9 cellular contexts compared by ENCODE assay signal in genomic region chr1:108016451-108016920, GRCh38. TPM values are rescaled to one million over a fixed set of nuclear protein-coding genes. Genes with fewer than 3 reads are reported as not detected.
DNase-seq lines count a peak whose midpoint lies in the region; ATAC-seq, FAIRE-seq and TF ChIP-seq lines count a peak whose summit lies in the region.
"Had no signal": no experiment of that assay in that cellular context is flagged by ENCODE, and none has a peak within 500 bp of the region (broad histone marks: within the 10 kb centered on the region; RNA-seq: fewer than 3 reads in every experiment).

No MANE protein-coding gene starts in this region.

- no peak for TF ChIP-seq RAD21 in HepG2 (CRISPR knock-in tag; IDR thresholded peaks at IDR 0.05)

- peaks cover 11% of the 10 kb centered on the region for H3K27me3 ChIP-seq in adrenal gland
- H3K27me3 ChIP-seq in HepG2 (ENCODE audit: control insufficient read depth in 1 of 2, insufficient read depth in 2 of 2, low read length in 2 of 2) = no peaks in the 10 kb centered on the region
- H3K27me3 ChIP-seq in pancreas = no peaks in the 10 kb centered on the region
- H3K27me3 ChIP-seq: Peyer's patch had no signal

- H3K4me3 ChIP-seq in adrenal gland (no peak overlapping the region), HepG2 (replicated peaks in 1 of 3; ENCODE audit: insufficient read depth in 1 of 3, low read depth in 2 of 3, low read length in 3 of 3) (no peak overlapping the region), coronary artery (no peak overlapping the region), pancreas (no peak overlapping the region)
- H3K4me3 ChIP-seq: Peyer's patch had no signal

- H3K4me2 ChIP-seq in HepG2 (ENCODE audit: low read depth, low read length) = no peak overlapping the region

- TF ChIP-seq POLR2A in adrenal gland (IDR thresholded peaks at IDR 0.05) (no peak), HepG2 (IDR thresholded peaks at IDR 0.05; ENCODE audit: insufficient read depth in 1 of 2, low read depth in 2 of 2, low read length in 2 of 2) (no peak)

- H4K20me1 ChIP-seq in HepG2 (ENCODE audit: insufficient read depth, low read length) = no peaks in the 10 kb centered on the region

- ATAC-seq in HepG2 = no peak
- no peak for ATAC-seq in pancreas

- no TSS peak for BruUV-seq in HepG2 (replicated peaks; lab: Mats Ljungman, UMichigan)

- CTCF ChIA-PET in HepG2 (lab: Yijun Ruan, JAX; ENCODE audit: low intra/inter-chr PET ratio, low total read pairs) = no interaction called here

- WGBS in adrenal gland, 4 donors = 13 to 53% (median 28%) methylated on average over 4 of the region's 4 CpGs
- WGBS in HepG2 (ENCODE audit: low lambda C conversion rate) = 9% methylated on average over 4 of the region's 4 CpGs
- 14 to 20% methylated on average over 4 of the region's 4 CpGs for WGBS in pancreas, 2 donors

- H3K9me3 ChIP-seq in adrenal gland (replicated peaks in 1 of 3) (no peaks in the 10 kb centered on the region), HepG2 (ENCODE audit: low read length) (no peaks in the 10 kb centered on the region), pancreas (no peaks in the 10 kb centered on the region)
- H3K9me3 ChIP-seq: Peyer's patch had no signal

- TF ChIP-seq EP300 in HepG2 (IDR thresholded peaks at IDR 0.05; ENCODE audit: low read depth in 2 of 2, low read length in 2 of 2) = no peak
- no peak for TF ChIP-seq EP300 in HepG2 (CRISPR knock-in tag; IDR thresholded peaks at IDR 0.05; ENCODE audit: borderline replicate concordance)

- POLR2A ChIA-PET in HepG2 (lab: Yijun Ruan, JAX) = no interaction called here

- in situ Hi-C loops in HepG2 (cut with HindIII; ENCODE audit: extremely low pct_ligation_motif_present, low pct_unique_long_range_greater_than_20kb) = no loop called here

- TF ChIP-seq CTCF in adrenal gland (IDR thresholded peaks at IDR 0.05) (no peak), HepG2 (CRISPR knock-in tag; IDR thresholded peaks at IDR 0.05) (no peak), coronary artery (IDR thresholded peaks at IDR 0.05) (no peak), pancreas (IDR thresholded peaks at IDR 0.05) (no peak)

- H3K79me2 ChIP-seq in HepG2 (ENCODE audit: insufficient read depth, low read length) = no peaks in the 10 kb centered on the region

- no peaks in the 10 kb centered on the region for H3K36me3 ChIP-seq in adrenal gland (replicated peaks in 1 of 2)
- no peaks in the 10 kb centered on the region for H3K36me3 ChIP-seq in HepG2 (replicated peaks in 1 of 2; ENCODE audit: control insufficient read depth in 1 of 2, insufficient read depth in 2 of 2, low read length in 2 of 2)
- no peaks in the 10 kb centered on the region for H3K36me3 ChIP-seq in pancreas
- H3K36me3 ChIP-seq: Peyer's patch had no signal

- H3K27ac ChIP-seq in adrenal gland (no peak overlapping the region), HepG2 (ENCODE audit: extremely low read length, insufficient read depth, low read length) (no peak overlapping the region), coronary artery (no peak overlapping the region), pancreas (no peak overlapping the region)
- H3K27ac ChIP-seq: Peyer's patch had no signal

- no peak overlapping the region for H2AFZ ChIP-seq in HepG2 (ENCODE audit: low read length)

- FAIRE-seq in HepG2 (lab: Jason Lieb, UNC) (no peak), pancreas (lab: Jason Lieb, UNC) (no peak)

- H3K4me1 ChIP-seq in adrenal gland (replicated peaks in 1 of 2) (peaks cover 0 to 7% of the 10 kb centered on the region in 2 donors), HepG2 (ENCODE audit: insufficient read depth, low read length) (no peaks in the 10 kb centered on the region), pancreas (no peaks in the 10 kb centered on the region)
- H3K4me1 ChIP-seq: Peyer's patch had no signal

- no peak overlapping the region for H3K9ac ChIP-seq in HepG2 (ENCODE audit: insufficient read depth, low read depth, low read length)

- DNase-seq in DMS 273 treated with DMSO at 0.1 percent for 48 hours (lab: John Stamatoyannopoulos, UW) (peak; percentile 19), LoVo (ENCODE audit: low spot score) (peak; percentile 17), adrenal gland (peak; percentile 24 to 81 (median 58)), HepG2 (ENCODE audit: low spot score) (no peak), coronary artery (ENCODE audit: low spot score) (no peak), hypothalamus (lab: John Stamatoyannopoulos, UW) (no peak), NCI-H2227 (lab: John Stamatoyannopoulos, UW; ENCODE audit: unreplicated experiment) (no peak), pancreas (no peak)

- intact Hi-C loops in adrenal gland (cut with DNase I) = no loop called here
- intact Hi-C loops in HepG2 (cut with micrococcal nuclease; ENCODE audit: unreplicated experiment) = no loop called here
- intact Hi-C loops in pancreas (cut with DNase I) = no loop called here

TF ChIP-seq in HepG2, 621 proteins besides CTCF, POLR2A, EP300 and RAD21:
- TF ChIP-seq FOSL2 (CRISPR knock-in tag; IDR thresholded peaks at IDR 0.05) = peak; percentile 23; the same call in 1 of the 2 replicates
- TF ChIP-seq DZIP1 (CRISPR knock-in tag; IDR thresholded peaks at IDR 0.05) = no peak

RNA-seq across cellular contexts. Expression of gene VAV3, which starts 51.5 kb away (rescaled TPM):
- total RNA-seq in adrenal gland (1 to 10 TPM; 2.3 to 8.5 (median 4.8) TPM), HepG2 (2016; rRNA removed; fragmentation: Illumina TruSeq; extraction: Trizol) (29.8 and 40.0 TPM in 2 replicates), pancreas (10 to 100 TPM; 10.5 to 21.4 (median 14.4) TPM)
- polyA plus RNA-seq in adrenal gland (1 to 10 TPM; 1.1 to 2.2 (median 1.7) TPM), HepG2 (2011; rRNA removed) (12.5 and 15.9 TPM in 2 replicates), pancreas (10 to 100 TPM in 1 of 2 donors, 1 to 10 TPM in 1; 7.1 to 11.5 TPM)
- 4.8 and 5.4 TPM in 2 replicates for total RNA-seq in HepG2 (2016; cell fraction: cytosol; rRNA removed; fragmentation: Illumina TruSeq; extraction: Trizol; ENCODE audit: low read depth)
- total RNA-seq in HepG2 (2016; cell fraction: insoluble cytoplasmic fraction; rRNA removed; fragmentation: Illumina TruSeq; extraction: Trizol) = 27.5 and 39.5 TPM in 2 replicates
- 8.4 and 10.2 TPM in 2 replicates for total RNA-seq in HepG2 (2016; cell fraction: membrane; rRNA removed; fragmentation: Illumina TruSeq; extraction: Trizol)
- total RNA-seq in HepG2 (2016; cell fraction: nucleus; rRNA removed; fragmentation: Illumina TruSeq; extraction: Trizol) = 27.7 and 39.2 TPM in 2 replicates
- 7.3 and 9.0 TPM in 2 replicates for polyA plus RNA-seq in HepG2 (2011; cell fraction: cytosol; rRNA removed)
- 6.5 and 8.6 TPM in 2 replicates for polyA plus RNA-seq in HepG2 (2011; cell fraction: nucleus; rRNA removed)
- 9.3 and 16.0 TPM in 2 replicates for polyA plus RNA-seq in HepG2 (2012)
- polyA plus RNA-seq in HepG2 (2016; cell fraction: cytosol; fragmentation: Illumina TruSeq; extraction: Trizol; ENCODE audit: low read depth) = 0.67 and 0.69 TPM in 2 replicates
- polyA plus RNA-seq in HepG2 (2016; cell fraction: insoluble cytoplasmic fraction; fragmentation: Illumina TruSeq; extraction: Trizol; ENCODE audit: low read depth) = 20.8 and 22.8 TPM in 2 replicates
- polyA plus RNA-seq in HepG2 (2016; cell fraction: membrane; fragmentation: Illumina TruSeq; extraction: Trizol; ENCODE audit: low read depth) = 2.4 and 2.6 TPM in 2 replicates
- polyA plus RNA-seq in HepG2 (2016; cell fraction: nucleus; fragmentation: Illumina TruSeq; extraction: Trizol; ENCODE audit: insufficient read depth, low read depth) = 12.0 and 14.9 TPM in 2 replicates
- polyA minus RNA-seq in HepG2 (2011; rRNA and poly(A)+ RNA removed; ENCODE audit: low replicate concordance) = 8.6 and 13.0 TPM in 2 replicates
- polyA minus RNA-seq in HepG2 (2011; cell fraction: cytosol; rRNA and poly(A)+ RNA removed) = 8.8 and 13.8 TPM in 2 replicates
- polyA minus RNA-seq in HepG2 (2011; cell fraction: nucleus; rRNA and poly(A)+ RNA removed) = 52.5 and 60.0 TPM in 2 replicates

Comparison
In these comparisons a context has a peak if more than half of its experiments do, and no peak if none do; other contexts are left out.
1. DNase-seq: peak in DMS 273 treated with DMSO at 0.1 percent for 48 hours (single experiment), LoVo (single experiment) and adrenal gland (7 of 7); none in HepG2 (single experiment), coronary artery (single experiment), hypothalamus (0 of 51), NCI-H2227 (single experiment) and pancreas (0 of 6).